14 cellular contexts compared by ENCODE assay signal in genomic region chr10:35412900-35413491, GRCh38.
A peak's percentile ranks its signal among the peaks of the same experiment; 100 is the strongest.
DNase-seq lines count a peak whose midpoint lies in the region; ATAC-seq and TF ChIP-seq lines count a peak whose summit lies in the region.
"Had no signal": no experiment of that assay in that cellular context is flagged by ENCODE, and none has a peak within 500 bp of the region (broad histone marks: within the 10 kb centered on the region; RNA-seq: fewer than 3 reads in every experiment).

No MANE protein-coding gene starts in this region.

- H3K27me3 Mint-ChIP-seq in activated T-cell treated with anti-CD3 and anti-CD28 coated beads, Interleukin-2, amount 50 U/mL, for 72 hours (ENCODE audit: low read depth) = no peaks in the 10 kb centered on the region
- H3K27me3 Mint-ChIP-seq in activated T-cell treated with anti-CD3 and anti-CD28 coated beads, Interleukin-2, amount 50 U/mL, for 24 hours = no peaks in the 10 kb centered on the region
- H3K27me3 Mint-ChIP-seq: activated B cell treated with CpG ODN at 0.5 μM for 24 hours had no signal

- ATAC-seq in activated T-cell treated with anti-CD3 and anti-CD28 coated beads, Interleukin-2, amount 50 U/mL, for 72 hours (replicated peaks in 1 of 2) = peak; percentile 61 to 73

- 70% methylated on average over 4 of the region's 4 CpGs for WGBS in hepatocyte (ENCODE audit: low lambda C conversion rate, missing lambda C conversion rate)

- H3K27ac ChIP-seq in SJCRH30 (peak overlapping the region; percentile 79), hepatocyte (no peak overlapping the region)

- no peak for TF ChIP-seq POLR2A in erythroblast (IDR thresholded peaks at IDR 0.05; ENCODE audit: low read length)

- H3K4me2 ChIP-seq in skeletal muscle satellite cell (ENCODE audit: low read length) = peak overlapping the region; percentile 79
- no peak overlapping the region for H3K4me2 ChIP-seq in hepatocyte

- no peaks in the 10 kb centered on the region for H3K36me3 Mint-ChIP-seq in activated T-cell treated with anti-CD3 and anti-CD28 coated beads, Interleukin-2, amount 50 U/mL, for 72 hours (ENCODE audit: insufficient read depth in 2 of 2)
- H3K36me3 Mint-ChIP-seq in activated T-cell treated with anti-CD3 and anti-CD28 coated beads, Interleukin-2, amount 50 U/mL, for 24 hours (ENCODE audit: low read depth) = no peaks in the 10 kb centered on the region
- H3K36me3 Mint-ChIP-seq: mesothelial cell of epicardium had no signal

- no peaks in the 10 kb centered on the region for H3K9me3 Mint-ChIP-seq in activated T-cell treated with anti-CD3 and anti-CD28 coated beads, Interleukin-2, amount 50 U/mL, for 72 hours
- no peaks in the 10 kb centered on the region for H3K9me3 Mint-ChIP-seq in activated T-cell treated with anti-CD3 and anti-CD28 coated beads, Interleukin-2, amount 50 U/mL, for 24 hours
- H3K9me3 Mint-ChIP-seq: activated B cell treated with CpG ODN at 0.5 μM for 24 hours, mesothelial cell of epicardium had no signal

- peaks cover 27% of the 10 kb centered on the region for H3K4me1 Mint-ChIP-seq in activated T-cell treated with anti-CD3 and anti-CD28 coated beads, Interleukin-2, amount 50 U/mL, for 72 hours (ENCODE audit: low read depth)
- peaks cover 30% of the 10 kb centered on the region for H3K4me1 Mint-ChIP-seq in activated T-cell treated with anti-CD3 and anti-CD28 coated beads, Interleukin-2, amount 50 U/mL, for 24 hours (ENCODE audit: low read depth)

- H3K4me1 ChIP-seq in SJCRH30 (peaks cover 88% of the 10 kb centered on the region), skeletal muscle satellite cell (ENCODE audit: control insufficient read depth, insufficient read depth, low read length) (peaks cover 87% of the 10 kb centered on the region), hepatocyte (ENCODE audit: insufficient read depth) (no peaks in the 10 kb centered on the region)

- no peaks in the 10 kb centered on the region for H3K9me3 ChIP-seq in SJCRH30 (replicated peaks)
- no peaks in the 10 kb centered on the region for H3K9me3 ChIP-seq in skeletal muscle satellite cell (replicated peaks; ENCODE audit: low read length)
- no peaks in the 10 kb centered on the region for H3K9me3 ChIP-seq in hepatocyte (ENCODE audit: low read depth)

- no peaks in the 10 kb centered on the region for H3K9me2 ChIP-seq in hepatocyte (replicated peaks; ENCODE audit: insufficient read depth)

- H3K27ac Mint-ChIP-seq in activated T-cell treated with anti-CD3 and anti-CD28 coated beads, Interleukin-2, amount 50 U/mL, for 72 hours = no peak overlapping the region
- H3K27ac Mint-ChIP-seq in activated T-cell treated with anti-CD3 and anti-CD28 coated beads, Interleukin-2, amount 50 U/mL, for 24 hours = no peak overlapping the region
- H3K27ac Mint-ChIP-seq: activated B cell treated with CpG ODN at 0.5 μM for 24 hours, mesothelial cell of epicardium had no signal

- no peaks in the 10 kb centered on the region for H3K36me3 ChIP-seq in SJCRH30
- no peaks in the 10 kb centered on the region for H3K36me3 ChIP-seq in skeletal muscle satellite cell (ENCODE audit: insufficient read depth, low read length)
- no peaks in the 10 kb centered on the region for H3K36me3 ChIP-seq in hepatocyte (replicated peaks; ENCODE audit: insufficient read depth, low read depth)

- H3K4me3 ChIP-seq in SJCRH30 (peak overlapping the region; percentile 43), skeletal muscle satellite cell (ENCODE audit: low read length) (peak overlapping the region; percentile 57), hepatocyte (no peak overlapping the region)
- H3K4me3 ChIP-seq: dorsolateral prefrontal cortex had no signal

- DNase-seq in activated T-cell treated with anti-CD3 and anti-CD28 coated beads, Interleukin-2, amount 50 U/mL, for 72 hours = no peak
- no peak for DNase-seq in activated T-cell treated with anti-CD3 and anti-CD28 coated beads, Interleukin-2, amount 50 U/mL, for 24 hours
- DNase-seq in SJCRH30 (peak in 1 of 2 experiments; percentile 38), erythroblast (lab: John Stamatoyannopoulos, UW) (peak; percentile 8 to 51), HuH-7 (ENCODE audit: low spot score) (no peak), DMS153 treated with DMSO at 0.1 percent for 48 hours (lab: John Stamatoyannopoulos, UW; ENCODE audit: unreplicated experiment) (no peak), hepatocyte (ENCODE audit: low spot score) (no peak)
- DNase-seq: activated B cell treated with CpG ODN at 0.5 μM for 24 hours, activated gamma-delta T cell, dorsolateral prefrontal cortex, Kasumi-1, RPMI8226 had no signal

- no peaks in the 10 kb centered on the region for H3K27me3 ChIP-seq in SJCRH30
- H3K27me3 ChIP-seq in skeletal muscle satellite cell (ENCODE audit: control insufficient read depth, insufficient read depth, low read length) = no peaks in the 10 kb centered on the region
- H3K27me3 ChIP-seq in hepatocyte = no peaks in the 10 kb centered on the region
- H3K27me3 ChIP-seq: dorsolateral prefrontal cortex had no signal

- peak overlapping the region; percentile 63 for H3K9ac ChIP-seq in skeletal muscle satellite cell (ENCODE audit: low read depth, low read length)

- TF ChIP-seq CTCF in hepatocyte (IDR thresholded peaks at IDR 0.05; ENCODE audit: poor library complexity) = no peak

- H4K20me1 ChIP-seq in hepatocyte (ENCODE audit: insufficient read depth, poor library complexity, severe bottlenecking) = peaks cover 19% of the 10 kb centered on the region

- peaks cover 93% of the 10 kb centered on the region for H3K79me2 ChIP-seq in hepatocyte

- no peak overlapping the region for H3K4me3 Mint-ChIP-seq in activated T-cell treated with anti-CD3 and anti-CD28 coated beads, Interleukin-2, amount 50 U/mL, for 72 hours
- H3K4me3 Mint-ChIP-seq in activated T-cell treated with anti-CD3 and anti-CD28 coated beads, Interleukin-2, amount 50 U/mL, for 24 hours = no peak overlapping the region
- H3K4me3 Mint-ChIP-seq: activated B cell treated with CpG ODN at 0.5 μM for 24 hours, mesothelial cell of epicardium had no signal

- no peak overlapping the region for H2AFZ ChIP-seq in hepatocyte

Comparison
In these comparisons a context has a peak if more than half of its experiments do, and no peak if none do; other contexts are left out.
1. DNase-seq: peak in erythroblast (2 of 2); none in activated T-cell treated with anti-CD3 and anti-CD28 coated beads, Interleukin-2, amount 50 U/mL, for 72 hours (0 of 2), activated T-cell treated with anti-CD3 and anti-CD28 coated beads, Interleukin-2, amount 50 U/mL, for 24 hours (single experiment), HuH-7 (single experiment), DMS153 treated with DMSO at 0.1 percent for 48 hours (single experiment) and hepatocyte (single experiment).